In the genomic region with DNA sequence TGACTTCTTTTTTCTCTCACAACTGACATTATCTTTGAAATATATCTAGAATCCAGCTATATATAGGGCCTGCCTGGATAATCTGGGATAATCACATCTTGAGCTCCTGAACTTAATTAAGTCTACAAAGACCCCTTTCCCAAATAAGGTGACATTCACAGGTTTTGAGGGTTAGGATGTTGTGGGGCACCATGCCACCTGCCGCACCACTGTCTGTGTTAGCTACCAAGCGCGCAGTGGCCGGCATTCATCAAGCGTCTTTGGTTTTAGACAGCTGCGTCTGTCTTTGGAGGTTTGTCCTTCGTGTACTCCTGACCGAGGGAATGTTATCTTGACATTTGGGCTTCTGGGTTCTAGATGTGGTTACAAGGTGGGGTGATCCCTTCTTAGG, we compare ENCODE assay signal across 16 cellular contexts. TPM values are rescaled to one million over a fixed set of nuclear protein-coding genes. Genes with fewer than 3 reads are reported as not detected.
DNase-seq lines count a peak whose midpoint lies in the region; ATAC-seq and TF ChIP-seq lines count a peak whose summit lies in the region.
"Had no signal": no experiment of that assay in that cellular context is flagged by ENCODE, and none has a peak within 500 bp of the region (broad histone marks: within the 10 kb centered on the region; RNA-seq: fewer than 3 reads in every experiment).

No MANE protein-coding gene starts in this region.

- H3K27me3 ChIP-seq in breast epithelium (no peaks in the 10 kb centered on the region), WERI-Rb-1 (ENCODE audit: insufficient read depth, low read depth, severe bottlenecking) (no peaks in the 10 kb centered on the region), endodermal cell (ENCODE audit: control insufficient read depth, insufficient read depth, low read length, poor library complexity, severe bottlenecking) (no peaks in the 10 kb centered on the region)
- H3K27me3 ChIP-seq: pancreas had no signal

- 97 to 100% methylated on average over 8 of the region's 8 CpGs for WGBS in endodermal cell (ENCODE audit: insufficient coverage in 1 of 2, insufficient read length in 1 of 2), 2 experiments

- H3K9me3 ChIP-seq in breast epithelium (no peaks in the 10 kb centered on the region), WERI-Rb-1 (ENCODE audit: severe bottlenecking) (no peaks in the 10 kb centered on the region), endodermal cell (ENCODE audit: control insufficient read depth, low read length) (no peaks in the 10 kb centered on the region)
- H3K9me3 ChIP-seq: pancreas had no signal

- peaks cover 0 to 6% of the 10 kb centered on the region in 2 donors for H3K4me1 ChIP-seq in breast epithelium
- H3K4me1 ChIP-seq in endodermal cell (ENCODE audit: control insufficient read depth, insufficient read depth, low read length): peaks cover 3% of the 10 kb centered on the region

- CTCF ChIA-PET in MCF 10A (lab: Yijun Ruan, JAX): no interaction called here

- POLR2A ChIA-PET in MCF 10A (lab: Yijun Ruan, JAX): no interaction called here

- H3K36me3 Mint-ChIP-seq in MCF 10A (ENCODE audit: insufficient read depth, unreplicated experiment) (peaks cover 7% of the 10 kb centered on the region), endodermal cell (ENCODE audit: low read depth) (peaks cover 3% of the 10 kb centered on the region)

- ATAC-seq in stimulated activated naive CD8-positive, alpha-beta T cell treated with anti-CD3 and anti-CD28 coated beads, Interleukin-15, amount 100 ng/mL, for 72 hours: no peak
- ATAC-seq in HG02973 (IDR thresholded peaks at IDR 0.05; ENCODE audit: unreplicated experiment) (no peak), GM21619 (IDR thresholded peaks at IDR 0.05; ENCODE audit: unreplicated experiment) (no peak), HG03378 (IDR thresholded peaks at IDR 0.05; ENCODE audit: unreplicated experiment) (no peak)
- ATAC-seq: left lobe of liver had no signal

- DNase-seq in MCF 10A (ENCODE audit: unreplicated experiment): no peak
- DNase-seq in breast epithelium (ENCODE audit: low spot score in 2 of 2): no peak
- DNase-seq in WERI-Rb-1: peak; percentile 40
- no peak for DNase-seq in endodermal cell
- DNase-seq in stimulated activated naive CD8-positive, alpha-beta T cell treated with anti-CD3 and anti-CD28 coated beads, Interleukin-15, amount 100 ng/mL, for 72 hours: no peak
- DNase-seq: foreskin melanocyte, NCI-H2029, NCI-H446, pancreas, SIG-M5, T-helper 9 cell had no signal

- intact Hi-C loops in MCF 10A (cut with micrococcal nuclease): no loop called here
- intact Hi-C loops in breast epithelium (cut with DNase I; ENCODE audit: low total_unique reads): no loop called here

- H3K4me3 ChIP-seq in breast epithelium: no peak overlapping the region
- H3K4me3 ChIP-seq in WERI-Rb-1 (ENCODE audit: low read depth, low read length): peak overlapping the region; percentile 26
- H3K4me3 ChIP-seq in endodermal cell (ENCODE audit: low read length): no peak overlapping the region
- H3K4me3 ChIP-seq: coronary artery, pancreas had no signal

- TF ChIP-seq CTCF in MCF 10A (IDR thresholded peaks at IDR 0.05; ENCODE audit: unreplicated experiment): no peak
- TF ChIP-seq CTCF in breast epithelium (IDR thresholded peaks at IDR 0.05): no peak
- TF ChIP-seq CTCF in WERI-Rb-1 (IDR thresholded peaks at IDR 0.05; ENCODE audit: low read depth, low read length): no peak
- TF ChIP-seq CTCF in endodermal cell (conservative IDR thresholded peaks at IDR 0.05): no peak

- H3K4me3 Mint-ChIP-seq in MCF 10A (ENCODE audit: unreplicated experiment): no peak overlapping the region
- H3K4me3 Mint-ChIP-seq in endodermal cell: no peak overlapping the region
- peak overlapping the region; percentile 67 for H3K4me3 Mint-ChIP-seq in stimulated activated naive CD8-positive, alpha-beta T cell treated with anti-CD3 and anti-CD28 coated beads, Interleukin-15, amount 100 ng/mL, for 72 hours

- H3K27ac Mint-ChIP-seq in MCF 10A (ENCODE audit: low read depth, unreplicated experiment) (peak overlapping the region; percentile 31), endodermal cell (peak overlapping the region; percentile 13)
- peak overlapping the region; percentile 54 to 92 for H3K27ac Mint-ChIP-seq in stimulated activated naive CD8-positive, alpha-beta T cell treated with anti-CD3 and anti-CD28 coated beads, Interleukin-15, amount 100 ng/mL, for 72 hours

- no peak overlapping the region for H3K9ac ChIP-seq in endodermal cell (ENCODE audit: extremely low read depth, low read length, poor library complexity, severe bottlenecking)

- H3K27ac ChIP-seq in breast epithelium: no peak overlapping the region
- peak overlapping the region; percentile 74 for H3K27ac ChIP-seq in WERI-Rb-1
- H3K27ac ChIP-seq in endodermal cell (ENCODE audit: low read depth, low read length): no peak overlapping the region
- H3K27ac ChIP-seq: coronary artery, pancreas had no signal

- BruUV-seq in MCF 10A (replicated peaks; lab: Mats Ljungman, UMichigan): no TSS peak

- H3K9me3 Mint-ChIP-seq in MCF 10A (ENCODE audit: unreplicated experiment) (no peaks in the 10 kb centered on the region), endodermal cell (no peaks in the 10 kb centered on the region)
- no peaks in the 10 kb centered on the region for H3K9me3 Mint-ChIP-seq in stimulated activated naive CD8-positive, alpha-beta T cell treated with anti-CD3 and anti-CD28 coated beads, Interleukin-15, amount 100 ng/mL, for 72 hours

- H3K27me3 Mint-ChIP-seq in MCF 10A (ENCODE audit: insufficient read depth, unreplicated experiment) (no peaks in the 10 kb centered on the region), endodermal cell (ENCODE audit: insufficient read depth) (no peaks in the 10 kb centered on the region)
- H3K27me3 Mint-ChIP-seq in stimulated activated naive CD8-positive, alpha-beta T cell treated with anti-CD3 and anti-CD28 coated beads, Interleukin-15, amount 100 ng/mL, for 72 hours: no peaks in the 10 kb centered on the region

- no peaks in the 10 kb centered on the region for H3K36me3 ChIP-seq in breast epithelium
- no peaks in the 10 kb centered on the region for H3K36me3 ChIP-seq in WERI-Rb-1
- H3K36me3 ChIP-seq in endodermal cell (ENCODE audit: control insufficient read depth, insufficient read depth, low read length): no peaks in the 10 kb centered on the region
- H3K36me3 ChIP-seq: pancreas had no signal

- no peak for TF ChIP-seq POLR2A in breast epithelium (IDR thresholded peaks at IDR 0.05)

- peaks cover 17% of the 10 kb centered on the region for H3K4me1 Mint-ChIP-seq in MCF 10A (ENCODE audit: insufficient read depth, unreplicated experiment)
- H3K4me1 Mint-ChIP-seq in endodermal cell: peaks cover 11% of the 10 kb centered on the region
- peaks cover 99% of the 10 kb centered on the region for H3K4me1 Mint-ChIP-seq in stimulated activated naive CD8-positive, alpha-beta T cell treated with anti-CD3 and anti-CD28 coated beads, Interleukin-15, amount 100 ng/mL, for 72 hours

RNA-seq across cellular contexts. Expression of a gene that starts 7.5 kb away (rescaled TPM):
- total RNA-seq in MCF 10A (2022) (33.0 and 39.3 TPM in 2 replicates), breast epithelium (10 to 100 TPM; 27.4 to 35.0 (median 31.1) TPM), endodermal cell (10 to 100 TPM; 36.8 to 40.1 TPM)
- polyA plus RNA-seq in endodermal cell (2013, experiment 1 of 2): 18.6 TPM
- 18.9 TPM for polyA plus RNA-seq in endodermal cell (2013, experiment 2 of 2)

Comparison
In these comparisons a context has a peak if more than half of its experiments do, and no peak if none do; other contexts are left out.
1. H3K27ac Mint-ChIP-seq: peak in every context shown above with its lines; median percentile 73 in stimulated activated naive CD8-positive, alpha-beta T cell treated with anti-CD3 and anti-CD28 coated beads, Interleukin-15, amount 100 ng/mL, for 72 hours; 31 in MCF 10A; 13 in endodermal cell.
2. H3K4me3 Mint-ChIP-seq: peak in stimulated activated naive CD8-positive, alpha-beta T cell treated with anti-CD3 and anti-CD28 coated beads, Interleukin-15, amount 100 ng/mL, for 72 hours (2 of 2); none in MCF 10A (single experiment) and endodermal cell (single experiment).